24 cellular contexts compared by ENCODE assay signal in the genomic region with DNA sequence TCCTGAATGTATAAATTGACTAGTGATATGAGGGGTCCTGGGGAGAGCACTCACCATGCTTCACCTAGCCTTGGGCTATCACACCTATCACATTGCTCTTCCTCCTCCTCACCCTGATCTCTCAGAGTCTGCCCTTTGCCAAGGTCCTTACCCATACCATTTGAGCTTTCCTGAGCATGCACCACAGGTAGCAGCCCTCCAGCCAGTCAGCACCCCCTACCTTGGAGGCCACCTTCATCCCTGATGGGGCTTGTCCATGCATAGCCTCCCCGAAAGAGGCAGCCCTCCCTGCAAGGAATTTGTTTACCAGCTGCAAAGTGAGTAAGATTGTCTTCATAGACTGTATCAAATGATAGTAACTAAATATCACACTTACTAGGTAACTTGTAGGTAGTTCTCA.
"Had no signal": no experiment of that assay in that cellular context is flagged by ENCODE, and none has a peak within 500 bp of the region (broad histone marks: within the 10 kb centered on the region; RNA-seq: fewer than 3 reads in every experiment).

No MANE protein-coding gene starts in this region.

- H3K9ac ChIP-seq: parathyroid adenoma had no signal

- H3K4me3 ChIP-seq: colonic mucosa, esophagus squamous epithelium, lower lobe of right lung, right lobe of liver, stomach, thyroid gland had no signal

- H3K4me3 Mint-ChIP-seq: central memory CD8-positive, alpha-beta T cell; dendritic cell treated with granulocyte-macrophage colony-stimulating factor and Interleukin-4, amounts not matched to agents 40 ng/mL and 50 ng/mL, for 4 days; immature natural killer cell; nephron; stimulated activated effector memory CD8-positive, alpha-beta T cell treated with anti-CD3 and anti-CD28 coated beads, Interleukin-12 subunit alpha, Interleukin-12 subunit beta, amount 100 ng/mL, for 72 hours had no signal

- H3K27ac ChIP-seq: colonic mucosa, lower lobe of right lung, parathyroid adenoma, right lobe of liver had no signal

- H3K4me1 ChIP-seq: colonic mucosa, parathyroid adenoma had no signal

- H3K9me3 ChIP-seq: colonic mucosa, esophagus squamous epithelium, lower lobe of right lung, right lobe of liver, stomach, thyroid gland had no signal

- DNase-seq: colonic mucosa; effector CD8-positive, alpha-beta T cell; esophagus squamous epithelium; foreskin melanocyte; hypothalamus; immature natural killer cell; left ventricle myocardium superior; lower lobe of right lung; occipital lobe; right lobe of liver; small intestine; stimulated activated CD4-positive, alpha-beta T cell treated with anti-CD3 and anti-CD28 coated beads, Interleukin-15, amount 100 ng/mL, for 24 hours; stimulated activated CD4-positive, alpha-beta T cell treated with anti-CD3 and anti-CD28 coated beads, Interleukin-4, amount 100 ng/mL, for 1 hour; stimulated activated naive CD4-positive, alpha-beta T cell treated with Interleukin-2 at 50 U/mL for 16 hours; stomach; trophoblast cell had no signal

- ATAC-seq: left ventricle myocardium superior; lower lobe of right lung; right lobe of liver; stimulated activated effector memory CD8-positive, alpha-beta T cell treated with anti-CD3 and anti-CD28 coated beads, Interleukin-12 subunit alpha, Interleukin-12 subunit beta, amount 100 ng/mL, for 72 hours had no signal

- H3K36me3 Mint-ChIP-seq: stimulated activated effector memory CD8-positive, alpha-beta T cell treated with anti-CD3 and anti-CD28 coated beads, Interleukin-12 subunit alpha, Interleukin-12 subunit beta, amount 100 ng/mL, for 72 hours had no signal

- H3K27ac Mint-ChIP-seq: dendritic cell treated with granulocyte-macrophage colony-stimulating factor and Interleukin-4, amounts not matched to agents 40 ng/mL and 50 ng/mL, for 4 days; immature natural killer cell; nephron; progenitor cell of endocrine pancreas; stimulated activated effector memory CD8-positive, alpha-beta T cell treated with anti-CD3 and anti-CD28 coated beads, Interleukin-12 subunit alpha, Interleukin-12 subunit beta, amount 100 ng/mL, for 72 hours had no signal

- H3K27me3 ChIP-seq: colonic mucosa, esophagus squamous epithelium, right lobe of liver, stomach, thyroid gland had no signal

- H3K27me3 Mint-ChIP-seq: central memory CD8-positive, alpha-beta T cell; dendritic cell treated with granulocyte-macrophage colony-stimulating factor and Interleukin-4, amounts not matched to agents 40 ng/mL and 50 ng/mL, for 4 days; progenitor cell of endocrine pancreas had no signal

- H3K9me3 Mint-ChIP-seq: central memory CD8-positive, alpha-beta T cell; dendritic cell treated with granulocyte-macrophage colony-stimulating factor and Interleukin-4, amounts not matched to agents 40 ng/mL and 50 ng/mL, for 4 days; immature natural killer cell; stimulated activated effector memory CD8-positive, alpha-beta T cell treated with anti-CD3 and anti-CD28 coated beads, Interleukin-12 subunit alpha, Interleukin-12 subunit beta, amount 100 ng/mL, for 72 hours had no signal

- H3K36me3 ChIP-seq: colonic mucosa, esophagus squamous epithelium, lower lobe of right lung, right lobe of liver, stomach, thyroid gland had no signal

- FAIRE-seq: endothelial cell of umbilical vein, small intestine had no signal

- H2AFZ ChIP-seq: parathyroid adenoma had no signal
